8 cellular contexts compared by ENCODE assay signal in the genomic region with DNA sequence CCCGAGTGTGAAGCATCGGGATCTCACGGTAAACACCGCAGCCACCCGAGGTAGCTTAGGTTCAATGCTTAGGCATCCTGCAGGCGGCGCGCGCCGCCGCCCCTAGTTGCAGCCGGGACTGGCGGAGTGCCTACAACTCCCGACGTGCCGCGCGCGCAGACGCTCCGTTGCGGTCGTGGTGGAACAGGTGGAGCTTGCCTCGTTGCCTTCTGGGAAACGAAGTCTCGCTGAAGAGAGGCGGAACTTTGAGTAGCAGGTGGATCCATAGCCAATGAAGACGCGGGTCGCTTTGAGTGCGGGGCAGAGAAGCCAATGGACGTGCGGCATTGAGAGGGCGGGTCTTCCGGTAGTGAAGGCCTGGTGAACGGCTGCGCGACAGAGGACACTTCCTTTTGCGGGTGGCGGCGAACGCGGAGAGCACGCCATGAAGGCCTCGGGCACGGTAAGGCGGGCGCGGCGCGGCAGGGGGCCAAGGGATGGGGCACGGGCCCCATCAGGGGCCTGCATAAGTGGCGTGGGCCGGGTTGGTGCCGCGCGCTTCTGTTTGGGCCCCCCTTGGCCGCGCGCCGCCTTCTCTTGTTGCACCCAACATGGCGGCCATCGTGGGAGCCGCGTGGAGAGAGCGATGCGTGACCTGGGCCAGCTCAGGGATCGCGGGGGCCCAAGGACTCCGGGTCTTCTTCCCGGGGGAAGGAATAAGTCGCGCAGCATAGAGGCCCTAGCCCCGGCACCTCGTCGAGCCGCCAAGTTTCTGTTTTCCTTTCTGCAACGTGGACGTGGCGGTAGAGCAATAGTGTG. TPM values are rescaled to one million over a fixed set of nuclear protein-coding genes. Genes with fewer than 3 reads are reported as not detected.
DNase-seq lines count a peak whose midpoint lies in the region; ATAC-seq and TF ChIP-seq lines count a peak whose summit lies in the region.

A gene (plus strand): TSS at position 378 of the 798 bp plus-strand sequence. CDS start 47 bp downstream, at position 425.

- TF ChIP-seq POLR2A in gastroesophageal sphincter (IDR thresholded peaks at IDR 0.05) (peak; percentile 95 to 97), suprapubic skin (IDR thresholded peaks at IDR 0.05) (peak; percentile 91 to 95)

- H3K4me3 ChIP-seq in gastroesophageal sphincter (peak within 1 kb of the TSS; percentile 93 to 98), suprapubic skin (peak within 1 kb of the TSS; percentile 94)

- H3K9me3 ChIP-seq in gastroesophageal sphincter = no peaks in the 10 kb centered on the region
- H3K9me3 ChIP-seq in suprapubic skin = no peaks in the 10 kb centered on the region

- peak within 1 kb of the TSS; percentile 96 for H3K4me3 Mint-ChIP-seq in activated naive CD4-positive, alpha-beta T cell treated with anti-CD3 and anti-CD28 coated beads, Interleukin-2, amount 10 ng/mL, durations not matched to agents 7 days and 5 days

- peak; percentile 100 for ATAC-seq in gastroesophageal sphincter

- WGBS in gastroesophageal sphincter (ENCODE audit: low coverage in 1 of 2), 2 donors = 0% methylated on average over 6 to 25 of the region's 80 CpGs
- WGBS in suprapubic skin = 0% methylated on average over 13 of the region's 80 CpGs

- H3K36me3 ChIP-seq in gastroesophageal sphincter (peaks cover 0 to 35% of the 10 kb centered on the region in 2 donors), suprapubic skin (peaks cover 35% of the 10 kb centered on the region)

- no peaks in the 10 kb centered on the region for H3K27me3 ChIP-seq in gastroesophageal sphincter
- H3K27me3 ChIP-seq in suprapubic skin = no peaks in the 10 kb centered on the region

- peaks cover 34% of the 10 kb centered on the region for H3K36me3 Mint-ChIP-seq in activated naive CD4-positive, alpha-beta T cell treated with anti-CD3 and anti-CD28 coated beads, Interleukin-2, amount 10 ng/mL, durations not matched to agents 7 days and 5 days

- peaks cover 7% of the 10 kb centered on the region for H3K27me3 Mint-ChIP-seq in activated naive CD4-positive, alpha-beta T cell treated with anti-CD3 and anti-CD28 coated beads, Interleukin-2, amount 10 ng/mL, durations not matched to agents 7 days and 5 days

- DNase-seq in GM04504 (ENCODE audit: low read depth) (peak; percentile 100), HEK293T (ENCODE audit: extremely low spot score) (peak; percentile 95), MV-4-11 (lab: John Stamatoyannopoulos, UW) (peak; percentile 100), SK-N-DZ (ENCODE audit: low spot score) (peak; percentile 99), non-pigmented ciliary epithelial cell (ENCODE audit: low read depth) (peak; percentile 98), suprapubic skin (ENCODE audit: low spot score in 2 of 2) (peak; percentile 99)
- DNase-seq in activated naive CD4-positive, alpha-beta T cell treated with anti-CD3 and anti-CD28 coated beads, Interleukin-2, amount 10 ng/mL, durations not matched to agents 7 days and 5 days = peak; percentile 100

- POLR2A ChIA-PET in HEK293T (lab: Yijun Ruan, JAX) = interaction anchor here (0.6 to 3.8 kb wide), 46 partner anchors 8 to 469 kb away, joined by 3 to 80 read pairs (median 4); a partner anchor contains a TSS

- CTCF ChIA-PET in HEK293T (lab: Yijun Ruan, JAX) = interaction anchor here (0.5 to 1.4 kb wide), 8 partner anchors 10 to 499 kb away, joined by 3 to 8 read pairs (median 4); a partner anchor contains a TSS
- CTCF ChIA-PET in activated naive CD4-positive, alpha-beta T cell treated with anti-CD3 and anti-CD28 coated beads, Interleukin-2, amount 10 ng/mL, durations not matched to agents 7 days and 5 days (lab: Charles Lee) = interaction anchor here (0.5 to 3.8 kb wide), 20 partner anchors 10 to 286 kb away, joined by 3 to 101 read pairs (median 4); a partner anchor contains a TSS

- peaks cover 35% of the 10 kb centered on the region for H3K4me1 Mint-ChIP-seq in activated naive CD4-positive, alpha-beta T cell treated with anti-CD3 and anti-CD28 coated beads, Interleukin-2, amount 10 ng/mL, durations not matched to agents 7 days and 5 days

- H3K27ac ChIP-seq in gastroesophageal sphincter = peak within 1 kb of the TSS; percentile 61 to 94 (median 88)
- H3K27ac ChIP-seq in suprapubic skin = peak within 1 kb of the TSS; percentile 89

- peak in 3 of 4 experiments; percentile 83 to 91 (median 87) for TF ChIP-seq CTCF in gastroesophageal sphincter (IDR thresholded peaks at IDR 0.05)
- TF ChIP-seq CTCF in suprapubic skin (IDR thresholded peaks at IDR 0.05) = peak; percentile 86 to 89

- no peaks in the 10 kb centered on the region for H3K9me3 Mint-ChIP-seq in activated naive CD4-positive, alpha-beta T cell treated with anti-CD3 and anti-CD28 coated beads, Interleukin-2, amount 10 ng/mL, durations not matched to agents 7 days and 5 days

- H3K4me1 ChIP-seq in gastroesophageal sphincter (peaks cover 0 to 35% (median 8%) of the 10 kb centered on the region in 3 donors), suprapubic skin (peaks cover 28% of the 10 kb centered on the region)

- TF ChIP-seq EP300 in gastroesophageal sphincter (IDR thresholded peaks at IDR 0.05) (no peak), suprapubic skin (IDR thresholded peaks at IDR 0.05) (no peak)

- peak within 1 kb of the TSS; percentile 95 for H3K27ac Mint-ChIP-seq in activated naive CD4-positive, alpha-beta T cell treated with anti-CD3 and anti-CD28 coated beads, Interleukin-2, amount 10 ng/mL, durations not matched to agents 7 days and 5 days

TF ChIP-seq in HEK293T, 16 proteins besides CTCF, POLR2A, EP300 and RAD21:
- no peak for TF ChIP-seq BHLHE40 (IDR thresholded peaks at IDR 0.05; ENCODE audit: borderline replicate concordance)
- TF ChIP-seq HDGF (IDR thresholded peaks at IDR 0.05; ENCODE audit: borderline replicate concordance) = no peak
- peak; percentile 90 for TF ChIP-seq ELF4 (IDR thresholded peaks at IDR 0.05)
- no peak for TF ChIP-seq L3MBTL2 (conservative IDR thresholded peaks at IDR 0.05)
- no peak for TF ChIP-seq FOXA1 (IDR thresholded peaks at IDR 0.05)
- TF ChIP-seq FOXM1 (IDR thresholded peaks at IDR 0.05; ENCODE audit: borderline replicate concordance) = no peak
- TF ChIP-seq, protein P1, sequence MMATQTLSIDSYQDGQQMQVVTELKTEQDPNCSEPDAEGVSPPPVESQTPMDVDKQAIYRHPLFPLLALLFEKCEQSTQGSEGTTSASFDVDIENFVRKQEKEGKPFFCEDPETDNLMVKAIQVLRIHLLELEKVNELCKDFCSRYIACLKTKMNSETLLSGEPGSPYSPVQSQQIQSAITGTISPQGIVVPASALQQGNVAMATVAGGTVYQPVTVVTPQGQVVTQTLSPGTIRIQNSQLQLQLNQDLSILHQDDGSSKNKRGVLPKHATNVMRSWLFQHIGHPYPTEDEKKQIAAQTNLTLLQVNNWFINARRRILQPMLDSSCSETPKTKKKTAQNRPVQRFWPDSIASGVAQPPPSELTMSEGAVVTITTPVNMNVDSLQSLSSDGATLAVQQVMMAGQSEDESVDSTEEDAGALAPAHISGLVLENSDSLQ (IDR thresholded peaks at IDR 0.05) = peak; percentile 100
- no peak for TF ChIP-seq CTBP1 (IDR thresholded peaks at IDR 0.05; ENCODE audit: borderline replicate concordance)
- TF ChIP-seq FOXK2 (IDR thresholded peaks at IDR 0.05) = peak; percentile 55; the same call in 1 of the 2 replicates
- no peak for TF ChIP-seq ARNT (IDR thresholded peaks at IDR 0.05)
- no peak for TF ChIP-seq NFRKB (IDR thresholded peaks at IDR 0.05)
- no peak for TF ChIP-seq ZNF384 (IDR thresholded peaks at IDR 0.05)
- no peak; the same call in 1 of the 2 replicates for TF ChIP-seq SUZ12 (IDR thresholded peaks at IDR 0.05)
- peak; percentile 41; the same call in 1 of the 2 replicates for TF ChIP-seq LEF1 (IDR thresholded peaks at IDR 0.05; ENCODE audit: borderline replicate concordance)
- TF ChIP-seq SP1 (IDR thresholded peaks at IDR 0.05) = no peak
- no peak for TF ChIP-seq TARDBP (IDR thresholded peaks at IDR 0.05)

RNA-seq across cellular contexts. Expression of the gene that starts here (rescaled TPM):
- polyA plus RNA-seq in SK-N-DZ (2014; cell fraction: cytosol; rRNA removed) = 1,323 and 1,484 TPM in 2 replicates
- polyA plus RNA-seq in SK-N-DZ (2014; cell fraction: nucleus; rRNA removed) = 991 and 1,227 TPM in 2 replicates
- total RNA-seq in gastroesophageal sphincter = 1,000 to 10,000 TPM in 3 of 4 donors, 100 to 1,000 TPM in 1; 799 to 1,594 (median 1,135) TPM
- 1,000 to 10,000 TPM; 1,229 to 2,185 (median 2,114) TPM for total RNA-seq in suprapubic skin

Comparison
In these comparisons a context has a peak if more than half of its experiments do, and no peak if none do; other contexts are left out.
1. Peak in every context shown above with its lines: DNase-seq, ATAC-seq, H3K4me3 ChIP-seq and H3K27ac ChIP-seq.